Comparison of ENCODE assay signal across 17 cellular contexts in the genomic region with DNA sequence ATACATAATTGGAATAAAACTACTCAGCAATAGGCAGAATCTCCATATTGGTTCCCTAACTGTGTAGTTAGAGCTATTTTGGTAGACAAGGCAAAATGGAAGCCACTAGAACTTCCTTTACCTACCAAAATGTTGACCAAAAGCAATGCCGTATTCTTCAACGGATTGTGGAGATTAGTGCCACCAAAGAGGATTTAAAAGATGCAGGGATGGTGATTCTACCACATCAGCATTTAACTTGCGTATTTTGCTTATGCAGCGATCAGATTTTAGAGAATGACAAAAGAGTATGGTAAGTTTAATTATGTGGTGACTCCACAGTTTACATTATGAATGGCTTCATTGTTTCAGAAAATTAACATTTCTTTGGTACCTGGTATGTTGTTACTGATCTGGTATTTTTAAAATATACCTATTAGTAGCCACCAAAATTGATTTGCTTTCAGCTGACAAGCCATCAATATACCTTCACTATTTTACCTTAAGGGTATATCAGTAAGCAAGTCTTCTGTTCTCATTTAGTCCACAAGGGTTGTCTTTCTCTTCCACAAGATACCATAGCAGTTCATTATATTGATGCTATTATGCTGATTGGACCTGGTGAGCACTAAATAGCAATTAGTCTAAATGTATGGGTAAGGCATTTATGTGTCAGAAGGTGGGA.
DNase-seq lines count a peak whose midpoint lies in the region; ATAC-seq and TF ChIP-seq lines count a peak whose summit lies in the region.
"Had no signal": no experiment of that assay in that cellular context is flagged by ENCODE, and none has a peak within 500 bp of the region (broad histone marks: within the 10 kb centered on the region; RNA-seq: fewer than 3 reads in every experiment).

No MANE protein-coding gene starts in this region.

- no peak overlapping the region for H4K5ac ChIP-seq in H9 (ENCODE audit: insufficient read length, low read depth, low read length)

- H3K27me3 ChIP-seq in H9 (ENCODE audit: insufficient read depth, low read length) (no peaks in the 10 kb centered on the region), HUES6 (ENCODE audit: control insufficient read depth, insufficient read depth, low read length) (no peaks in the 10 kb centered on the region), iPS-20b (ENCODE audit: insufficient read depth, low read length) (no peaks in the 10 kb centered on the region)

- no peaks in the 10 kb centered on the region for H3K79me2 ChIP-seq in H9 (ENCODE audit: insufficient read depth, low read length)

- no peak overlapping the region for H3T11ph ChIP-seq in H9 (ENCODE audit: low read length)

- WGBS in H9 (ENCODE audit: extremely low coverage, insufficient read length, low lambda C conversion rate) = no CpG with 5 or more reads among the region's 4 CpGs

- H3K4me3 ChIP-seq in HUES6 (ENCODE audit: low read depth, low read length) (no peak overlapping the region), iPS-20b (ENCODE audit: low read length) (0 out of 2 replicates have a peak overlapping the region, but pooled peaks have one; percentile 8)

- CTCF ChIA-PET in WTC11 (lab: Charles Lee) = interaction anchor here (0.6 to 1.8 kb wide), 7 partner anchors 9 to 285 kb away, joined by 3 to 6 read pairs (median 3); no protein-coding TSS in a partner anchor

- no peak overlapping the region for H4K8ac ChIP-seq in H9 (replicated peaks; ENCODE audit: insufficient read length, low read depth, low read length)

- peaks cover 2 to 27% (median 22%) of the 10 kb centered on the region in 3 experiments; a peak in 6 of 7 replicates for H3K36me3 Mint-ChIP-seq in H9 (ENCODE audit: insufficient read depth in 1 of 3, low read depth in 3 of 3)
- H3K36me3 Mint-ChIP-seq in WTC11 = peaks cover 15% of the 10 kb centered on the region
- H3K36me3 Mint-ChIP-seq: CD4-positive, alpha-beta memory T cell had no signal

- H3K4me1 Mint-ChIP-seq in H9 (peaks cover 26 to 42% of the 10 kb centered on the region in 2 experiments), WTC11 (peaks cover 45% of the 10 kb centered on the region)
- H3K4me1 Mint-ChIP-seq: CD4-positive, alpha-beta memory T cell had no signal

- POLR2A ChIA-PET in WTC11 (lab: Charles Lee) = no interaction called here

- H3K23me2 ChIP-seq in H9 (ENCODE audit: insufficient read length, low read depth, low read length, poor library complexity, severe bottlenecking) = no peaks in the 10 kb centered on the region

- peaks cover 2% of the 10 kb centered on the region in 2 experiments; a peak in 1 of 5 replicates for H3K9me3 Mint-ChIP-seq in H9
- H3K9me3 Mint-ChIP-seq in WTC11 = peaks cover 16% of the 10 kb centered on the region

- H3K14ac ChIP-seq in H9 (ENCODE audit: insufficient read depth, low read length) = no peak overlapping the region

- no peak overlapping the region for H3K56ac ChIP-seq in H9 (ENCODE audit: insufficient read length, low read depth, low read length)

- ATAC-seq in WTC11 (peak; percentile 83), HG02840 (IDR thresholded peaks at IDR 0.05; ENCODE audit: low FRiP score, unreplicated experiment) (no peak)

- H3K9me3 ChIP-seq in H9 (ENCODE audit: control insufficient read depth, low read depth, low read length) (no peaks in the 10 kb centered on the region), HUES6 (ENCODE audit: control insufficient read depth, insufficient read depth, low read depth, low read length) (no peaks in the 10 kb centered on the region), iPS-20b (ENCODE audit: insufficient read depth, low read depth, low read length) (no peaks in the 10 kb centered on the region)

- peak overlapping the region; percentile 52 for H3K27ac ChIP-seq in H9 (ENCODE audit: insufficient read length, low read depth, low read length)
- peak overlapping the region; percentile 34; the same call in 1 of the 2 replicates for H3K27ac ChIP-seq in HUES6 (ENCODE audit: low read depth, low read length)
- H3K27ac ChIP-seq in iPS-20b (ENCODE audit: low read length) = peak overlapping the region; percentile 31

- no peak overlapping the region for H2BK12ac ChIP-seq in H9 (ENCODE audit: insufficient read length, low read depth, low read length)

- H3K9ac ChIP-seq in H9 (ENCODE audit: extremely low read depth, insufficient read length, low read length) (no peak overlapping the region), HUES6 (ENCODE audit: low read length) (no peak overlapping the region), iPS-20b (ENCODE audit: low read depth, low read length) (no peak overlapping the region)

- H2BK120ac ChIP-seq in H9 (ENCODE audit: low read depth, low read length, poor library complexity, severe bottlenecking) = no peak overlapping the region

- no peak overlapping the region for H3K4ac ChIP-seq in H9 (ENCODE audit: low read depth, low read length)

- H2AK5ac ChIP-seq in H9 (ENCODE audit: insufficient read length, low read length) = no peak overlapping the region

- no peak overlapping the region for H3K18ac ChIP-seq in H9 (ENCODE audit: insufficient read length, low read depth, low read length)

- H2AFZ ChIP-seq in H9 (ENCODE audit: low read length) = no peak overlapping the region

- H2BK20ac ChIP-seq in H9 (ENCODE audit: low read depth, low read length, poor library complexity, severe bottlenecking) = no peak overlapping the region

- H3K4me3 Mint-ChIP-seq in H9 (no peak overlapping the region), WTC11 (no peak overlapping the region)
- H3K4me3 Mint-ChIP-seq: CD4-positive, alpha-beta memory T cell; HFFc6 had no signal

- no peak for DNase-seq in H9
- DNase-seq in WTC11 (ENCODE audit: low spot score) = no peak
- no peak for DNase-seq in activated CD4-positive, alpha-beta T cell treated with anti-CD3 and anti-CD28 coated beads for 1 hour
- no peak for DNase-seq in glomerular visceral epithelial cell (ENCODE audit: extremely low spot score)
- DNase-seq: C1 segment of cervical spinal cord; Calu3; CD4-positive, alpha-beta memory T cell; COR-L47; DMS53; DMS79 treated with DMSO at 0.1 percent for 48 hours; GF-D8; GOT3; H7; HFFc6 had no signal

- H3K4me1 ChIP-seq in H9 (ENCODE audit: insufficient read depth, low read length) (peaks cover 3% of the 10 kb centered on the region; the same call in 1 of the 2 replicates), HUES6 (ENCODE audit: control insufficient read depth, insufficient read depth, low read length) (peaks cover 18% of the 10 kb centered on the region), iPS-20b (ENCODE audit: insufficient read depth, low read length) (peaks cover 20% of the 10 kb centered on the region)

- H4K91ac ChIP-seq in H9 (ENCODE audit: insufficient read length, low read depth, low read length) = no peak overlapping the region

- H3K23ac ChIP-seq in H9 (ENCODE audit: insufficient read length, low read depth, low read length) = no peak overlapping the region

- H4K20me1 ChIP-seq in H9 (ENCODE audit: control insufficient read depth, insufficient read depth, insufficient read length) = no peaks in the 10 kb centered on the region

- H3K36me3 ChIP-seq in HUES6 (ENCODE audit: control insufficient read depth, insufficient read depth, low read length) (no peaks in the 10 kb centered on the region), iPS-20b (ENCODE audit: insufficient read depth, low read depth, low read length) (no peaks in the 10 kb centered on the region)

- H3K27ac Mint-ChIP-seq in H9 = peak overlapping the region; percentile 12 to 95 (median 58); a peak in 3 of 7 replicates
- peak overlapping the region; percentile 79 for H3K27ac Mint-ChIP-seq in WTC11
- H3K27ac Mint-ChIP-seq: CD4-positive, alpha-beta memory T cell; HFFc6 had no signal

- H3K27me3 Mint-ChIP-seq in H9 (ENCODE audit: low read depth) = no peaks in the 10 kb centered on the region
- no peaks in the 10 kb centered on the region for H3K27me3 Mint-ChIP-seq in WTC11 (ENCODE audit: low read depth)
- H3K27me3 Mint-ChIP-seq: CD4-positive, alpha-beta memory T cell had no signal

- H3K79me1 ChIP-seq in H9 (ENCODE audit: insufficient read depth, low read depth, low read length, poor library complexity, severe bottlenecking) = no peaks in the 10 kb centered on the region

- no peak for TF ChIP-seq CTCF in H9 (conservative IDR thresholded peaks at IDR 0.05)
- no peak for TF ChIP-seq CTCF in WTC11 (IDR thresholded peaks at IDR 0.05)

- no peak overlapping the region for H2BK5ac ChIP-seq in H9 (ENCODE audit: insufficient read length, low read length)

- no peak overlapping the region for H3K4me2 ChIP-seq in H9 (ENCODE audit: insufficient read depth, insufficient read length, low read length)

- H2BK15ac ChIP-seq in H9 (ENCODE audit: low read depth, low read length) = no peak overlapping the region

TF ChIP-seq in WTC11, 78 proteins besides CTCF, POLR2A, EP300 and RAD21 (continues in another document):
- no peak for TF ChIP-seq FOXP1 (CRISPR knock-in tag; IDR thresholded peaks at IDR 0.05; ENCODE audit: borderline replicate concordance)
- TF ChIP-seq, protein P1, sequence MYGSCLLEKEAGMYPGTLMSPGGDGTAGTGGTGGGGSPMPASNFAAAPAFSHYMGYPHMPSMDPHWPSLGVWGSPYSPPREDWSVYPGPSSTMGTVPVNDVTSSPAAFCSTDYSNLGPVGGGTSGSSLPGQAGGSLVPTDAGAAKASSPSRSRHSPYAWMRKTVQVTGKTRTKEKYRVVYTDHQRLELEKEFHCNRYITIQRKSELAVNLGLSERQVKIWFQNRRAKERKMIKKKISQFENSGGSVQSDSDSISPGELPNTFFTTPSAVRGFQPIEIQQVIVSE (CRISPR knock-in tag; IDR thresholded peaks at IDR 0.05; ENCODE audit: borderline replicate concordance) = no peak
- no peak for TF ChIP-seq ZNF263 (CRISPR knock-in tag; IDR thresholded peaks at IDR 0.05; ENCODE audit: low read depth)
- no peak for TF ChIP-seq ZNF121 (CRISPR knock-in tag; IDR thresholded peaks at IDR 0.05)
- TF ChIP-seq, protein P2, sequence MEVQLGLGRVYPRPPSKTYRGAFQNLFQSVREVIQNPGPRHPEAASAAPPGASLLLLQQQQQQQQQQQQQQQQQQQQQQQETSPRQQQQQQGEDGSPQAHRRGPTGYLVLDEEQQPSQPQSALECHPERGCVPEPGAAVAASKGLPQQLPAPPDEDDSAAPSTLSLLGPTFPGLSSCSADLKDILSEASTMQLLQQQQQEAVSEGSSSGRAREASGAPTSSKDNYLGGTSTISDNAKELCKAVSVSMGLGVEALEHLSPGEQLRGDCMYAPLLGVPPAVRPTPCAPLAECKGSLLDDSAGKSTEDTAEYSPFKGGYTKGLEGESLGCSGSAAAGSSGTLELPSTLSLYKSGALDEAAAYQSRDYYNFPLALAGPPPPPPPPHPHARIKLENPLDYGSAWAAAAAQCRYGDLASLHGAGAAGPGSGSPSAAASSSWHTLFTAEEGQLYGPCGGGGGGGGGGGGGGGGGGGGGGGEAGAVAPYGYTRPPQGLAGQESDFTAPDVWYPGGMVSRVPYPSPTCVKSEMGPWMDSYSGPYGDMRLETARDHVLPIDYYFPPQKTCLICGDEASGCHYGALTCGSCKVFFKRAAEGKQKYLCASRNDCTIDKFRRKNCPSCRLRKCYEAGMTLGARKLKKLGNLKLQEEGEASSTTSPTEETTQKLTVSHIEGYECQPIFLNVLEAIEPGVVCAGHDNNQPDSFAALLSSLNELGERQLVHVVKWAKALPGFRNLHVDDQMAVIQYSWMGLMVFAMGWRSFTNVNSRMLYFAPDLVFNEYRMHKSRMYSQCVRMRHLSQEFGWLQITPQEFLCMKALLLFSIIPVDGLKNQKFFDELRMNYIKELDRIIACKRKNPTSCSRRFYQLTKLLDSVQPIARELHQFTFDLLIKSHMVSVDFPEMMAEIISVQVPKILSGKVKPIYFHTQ (CRISPR knock-in tag; IDR thresholded peaks at IDR 0.05) = no peak
